8 cellular contexts compared by ENCODE assay signal in genomic region chr9:37575921-37576721, GRCh38. TPM values are rescaled to one million over a fixed set of nuclear protein-coding genes. Genes with fewer than 3 reads are reported as not detected.
DNase-seq lines count a peak whose midpoint lies in the region; ATAC-seq and TF ChIP-seq lines count a peak whose summit lies in the region.

A gene with protein sequence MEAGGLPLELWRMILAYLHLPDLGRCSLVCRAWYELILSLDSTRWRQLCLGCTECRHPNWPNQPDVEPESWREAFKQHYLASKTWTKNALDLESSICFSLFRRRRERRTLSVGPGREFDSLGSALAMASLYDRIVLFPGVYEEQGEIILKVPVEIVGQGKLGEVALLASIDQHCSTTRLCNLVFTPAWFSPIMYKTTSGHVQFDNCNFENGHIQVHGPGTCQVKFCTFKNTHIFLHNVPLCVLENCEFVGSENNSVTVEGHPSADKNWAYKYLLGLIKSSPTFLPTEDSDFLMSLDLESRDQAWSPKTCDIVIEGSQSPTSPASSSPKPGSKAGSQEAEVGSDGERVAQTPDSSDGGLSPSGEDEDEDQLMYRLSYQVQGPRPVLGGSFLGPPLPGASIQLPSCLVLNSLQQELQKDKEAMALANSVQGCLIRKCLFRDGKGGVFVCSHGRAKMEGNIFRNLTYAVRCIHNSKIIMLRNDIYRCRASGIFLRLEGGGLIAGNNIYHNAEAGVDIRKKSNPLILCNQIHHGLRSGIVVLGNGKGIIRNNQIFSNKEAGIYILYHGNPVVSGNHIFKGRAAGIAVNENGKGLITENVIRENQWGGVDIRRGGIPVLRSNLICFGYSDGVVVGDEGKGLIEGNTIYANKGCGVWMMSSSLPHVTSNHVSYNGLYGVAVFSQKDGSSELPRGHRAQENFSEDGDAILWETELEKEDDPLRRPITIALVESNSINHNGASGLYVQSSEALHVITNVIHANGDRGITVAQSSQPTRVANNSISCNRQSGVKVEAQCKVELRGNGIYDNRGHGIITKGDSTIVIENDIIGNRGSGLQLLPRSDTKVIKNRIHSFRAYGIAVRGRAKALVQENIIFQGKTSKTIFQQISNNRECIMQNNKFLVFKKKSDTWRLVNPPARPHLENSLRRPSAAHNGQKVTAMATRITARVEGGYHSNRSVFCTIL (minus strand): TSS chr9:37576380. CDS start chr9:37541768, 34,612 bp downstream.

- peak within 1 kb of the TSS; percentile 93 for H3K4me3 ChIP-seq in colonic mucosa

- no peaks in the 10 kb centered on the region for H3K36me3 ChIP-seq in colonic mucosa

- H3K27ac ChIP-seq in colonic mucosa (peak within 1 kb of the TSS; percentile 81), layer of hippocampus (ENCODE audit: low read depth, low read length) (peak within 1 kb of the TSS; percentile 84)

- intact Hi-C loops in colonic mucosa (cut with DNase I): no loop called here

- in situ Hi-C loops in GM13976 (cut with MboI; ENCODE audit: low sequenced_read_pairs, unreplicated experiment): no loop called here

- H3K9ac ChIP-seq in colonic mucosa (ENCODE audit: low read depth in 2 of 2, low read length in 2 of 2): peak within 1 kb of the TSS; percentile 76 to 79

- H3K9me3 ChIP-seq in colonic mucosa: no peaks in the 10 kb centered on the region

- no peaks in the 10 kb centered on the region for H3K27me3 ChIP-seq in colonic mucosa
- no peaks in the 10 kb centered on the region for H3K27me3 ChIP-seq in layer of hippocampus (ENCODE audit: control insufficient read depth, insufficient read depth, low read length)

- H3K4me1 ChIP-seq in colonic mucosa: peaks cover 5% of the 10 kb centered on the region

- DNase-seq in GM13976 (ENCODE audit: low spot score): peak; percentile 86
- DNase-seq in NCI-H1694 treated with DMSO at 0.1 percent for 48 hours (lab: John Stamatoyannopoulos, UW): peak; percentile 47
- DNase-seq in activated CD4-positive, CD25-positive, alpha-beta regulatory T cell treated with anti-CD3 and anti-CD28 coated beads, Interleukin-2, amount 50 U/mL, for 72 hours: peak; percentile 53
- peak; percentile 70 for DNase-seq in colonic mucosa
- DNase-seq in stimulated activated CD4-positive, alpha-beta T cell treated with anti-CD3 and anti-CD28 coated beads, Interleukin-15, amount 100 ng/mL, for 1 hour (ENCODE audit: low read depth in 1 of 2, low spot score in 1 of 2): peak; percentile 5 to 11
- no peak for DNase-seq in NOMO-1 (lab: John Stamatoyannopoulos, UW; ENCODE audit: unreplicated experiment in 2 of 2)

- TF ChIP-seq CTCF in GM13976 (IDR thresholded peaks at IDR 0.05; ENCODE audit: borderline replicate concordance, control extremely low read depth, extremely low read depth, insufficient read depth, missing control alignments) (no peak), colonic mucosa (IDR thresholded peaks at IDR 0.05) (no peak)

- peak; percentile 75 for ATAC-seq in HG02610 (IDR thresholded peaks at IDR 0.05; ENCODE audit: unreplicated experiment)

RNA-seq across cellular contexts. Expression of the gene that starts here (rescaled TPM):
- 1 to 10 TPM; 2.7 to 2.9 TPM for total RNA-seq in colonic mucosa

Comparison
In these comparisons a context has a peak if more than half of its experiments do, and no peak if none do; other contexts are left out.
1. DNase-seq: peak in GM13976 (single experiment), NCI-H1694 treated with DMSO at 0.1 percent for 48 hours (single experiment), activated CD4-positive, CD25-positive, alpha-beta regulatory T cell treated with anti-CD3 and anti-CD28 coated beads, Interleukin-2, amount 50 U/mL, for 72 hours (single experiment), colonic mucosa (single experiment) and stimulated activated CD4-positive, alpha-beta T cell treated with anti-CD3 and anti-CD28 coated beads, Interleukin-15, amount 100 ng/mL, for 1 hour (2 of 2); none in NOMO-1 (0 of 2).